ENCODE assay signal across 1 cellular context in the genomic region with DNA sequence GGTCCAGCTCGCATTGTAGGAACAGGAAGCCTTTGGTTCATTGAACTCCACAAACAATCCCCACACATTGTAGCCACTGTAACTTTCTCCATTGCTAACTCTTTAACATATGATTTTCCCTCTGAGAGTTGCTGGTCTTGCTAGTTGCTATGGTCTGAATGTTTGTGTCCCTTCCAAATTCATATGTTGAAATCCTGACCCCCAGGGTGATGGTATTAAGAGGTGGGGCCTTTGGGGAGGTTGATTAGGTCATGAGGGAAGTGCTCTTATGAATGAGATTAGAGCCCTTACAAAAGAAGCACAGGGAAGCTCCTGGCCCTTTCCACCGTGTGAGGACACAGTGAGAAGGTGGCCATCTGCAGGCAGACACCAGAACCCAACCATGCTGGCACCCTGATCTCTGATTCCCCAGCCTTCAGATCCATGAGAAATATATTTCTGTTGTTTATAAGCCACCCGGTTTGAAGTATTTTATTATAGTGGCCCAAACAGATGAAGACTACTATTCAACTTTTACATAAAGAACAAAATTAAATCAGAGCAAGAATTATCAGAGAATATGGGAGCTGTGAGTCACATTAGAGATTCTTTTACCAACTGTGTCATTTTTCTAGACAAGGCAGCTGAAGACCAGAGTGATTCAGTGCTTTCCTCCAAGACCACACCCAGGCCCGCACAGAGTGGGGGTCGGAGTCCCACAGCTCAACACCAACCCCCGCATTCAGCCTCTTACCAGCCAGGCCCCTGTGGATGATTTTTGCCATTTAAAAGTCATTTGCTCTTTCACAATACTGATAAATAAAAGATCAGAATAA.
TF ChIP-seq lines count a peak whose summit lies in the region.

No MANE protein-coding gene starts in this region.

TF ChIP-seq in HCT116, 20 proteins besides CTCF, POLR2A, EP300 and RAD21 (continued from another document):
- TF ChIP-seq, protein P1, sequence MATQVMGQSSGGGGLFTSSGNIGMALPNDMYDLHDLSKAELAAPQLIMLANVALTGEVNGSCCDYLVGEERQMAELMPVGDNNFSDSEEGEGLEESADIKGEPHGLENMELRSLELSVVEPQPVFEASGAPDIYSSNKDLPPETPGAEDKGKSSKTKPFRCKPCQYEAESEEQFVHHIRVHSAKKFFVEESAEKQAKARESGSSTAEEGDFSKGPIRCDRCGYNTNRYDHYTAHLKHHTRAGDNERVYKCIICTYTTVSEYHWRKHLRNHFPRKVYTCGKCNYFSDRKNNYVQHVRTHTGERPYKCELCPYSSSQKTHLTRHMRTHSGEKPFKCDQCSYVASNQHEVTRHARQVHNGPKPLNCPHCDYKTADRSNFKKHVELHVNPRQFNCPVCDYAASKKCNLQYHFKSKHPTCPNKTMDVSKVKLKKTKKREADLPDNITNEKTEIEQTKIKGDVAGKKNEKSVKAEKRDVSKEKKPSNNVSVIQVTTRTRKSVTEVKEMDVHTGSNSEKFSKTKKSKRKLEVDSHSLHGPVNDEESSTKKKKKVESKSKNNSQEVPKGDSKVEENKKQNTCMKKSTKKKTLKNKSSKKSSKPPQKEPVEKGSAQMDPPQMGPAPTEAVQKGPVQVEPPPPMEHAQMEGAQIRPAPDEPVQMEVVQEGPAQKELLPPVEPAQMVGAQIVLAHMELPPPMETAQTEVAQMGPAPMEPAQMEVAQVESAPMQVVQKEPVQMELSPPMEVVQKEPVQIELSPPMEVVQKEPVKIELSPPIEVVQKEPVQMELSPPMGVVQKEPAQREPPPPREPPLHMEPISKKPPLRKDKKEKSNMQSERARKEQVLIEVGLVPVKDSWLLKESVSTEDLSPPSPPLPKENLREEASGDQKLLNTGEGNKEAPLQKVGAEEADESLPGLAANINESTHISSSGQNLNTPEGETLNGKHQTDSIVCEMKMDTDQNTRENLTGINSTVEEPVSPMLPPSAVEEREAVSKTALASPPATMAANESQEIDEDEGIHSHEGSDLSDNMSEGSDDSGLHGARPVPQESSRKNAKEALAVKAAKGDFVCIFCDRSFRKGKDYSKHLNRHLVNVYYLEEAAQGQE (IDR thresholded peaks at IDR 0.05; ENCODE audit: low read depth): no peak
- TF ChIP-seq MAX (IDR thresholded peaks at IDR 0.05): no peak
- TF ChIP-seq SIN3A (IDR thresholded peaks at IDR 0.05; ENCODE audit: low read depth): no peak
- TF ChIP-seq YY1 (IDR thresholded peaks at IDR 0.05; ENCODE audit: extremely low read depth, insufficient replicate concordance, low read depth, low read length): no peak
- TF ChIP-seq, protein P2, sequence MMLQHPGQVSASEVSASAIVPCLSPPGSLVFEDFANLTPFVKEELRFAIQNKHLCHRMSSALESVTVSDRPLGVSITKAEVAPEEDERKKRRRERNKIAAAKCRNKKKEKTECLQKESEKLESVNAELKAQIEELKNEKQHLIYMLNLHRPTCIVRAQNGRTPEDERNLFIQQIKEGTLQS (IDR thresholded peaks at IDR 0.05): no peak
